2 cellular contexts compared by ENCODE assay signal in the genomic region with DNA sequence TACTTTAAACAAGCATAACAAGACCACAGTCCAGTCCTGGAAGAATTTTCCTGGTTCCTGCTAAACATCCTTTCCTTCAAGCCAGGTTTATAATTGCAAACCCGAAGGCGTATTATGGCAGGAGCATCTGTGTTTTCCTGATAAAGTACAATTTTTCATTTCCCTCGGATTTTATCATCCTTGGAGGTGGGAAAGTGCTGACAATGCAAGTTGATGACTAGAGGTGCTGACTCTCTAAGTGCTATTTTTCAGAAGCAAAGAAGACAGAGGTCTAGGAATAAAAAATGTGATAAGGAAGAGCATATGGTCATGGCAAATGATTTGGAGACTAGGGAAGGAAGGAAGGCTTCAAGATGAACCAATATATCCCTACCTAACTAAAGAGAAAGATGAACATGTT.
A peak's percentile ranks its signal among the peaks of the same experiment; 100 is the strongest.
TF ChIP-seq lines count a peak whose summit lies in the region.

No MANE protein-coding gene starts in this region.

TF ChIP-seq in HepG2, 621 proteins besides CTCF, POLR2A, EP300 and RAD21 (continued from another document):
- TF ChIP-seq MAFK (conservative IDR thresholded peaks at IDR 0.05 in 1 of 2, IDR thresholded peaks at IDR 0.05 in 1 of 2; ENCODE audit: low read length in 2 of 2), result peak; percentile 90 to 96
- TF ChIP-seq, protein P1, sequence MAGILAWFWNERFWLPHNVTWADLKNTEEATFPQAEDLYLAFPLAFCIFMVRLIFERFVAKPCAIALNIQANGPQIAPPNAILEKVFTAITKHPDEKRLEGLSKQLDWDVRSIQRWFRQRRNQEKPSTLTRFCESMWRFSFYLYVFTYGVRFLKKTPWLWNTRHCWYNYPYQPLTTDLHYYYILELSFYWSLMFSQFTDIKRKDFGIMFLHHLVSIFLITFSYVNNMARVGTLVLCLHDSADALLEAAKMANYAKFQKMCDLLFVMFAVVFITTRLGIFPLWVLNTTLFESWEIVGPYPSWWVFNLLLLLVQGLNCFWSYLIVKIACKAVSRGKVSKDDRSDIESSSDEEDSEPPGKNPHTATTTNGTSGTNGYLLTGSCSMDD (CRISPR knock-in tag; IDR thresholded peaks at IDR 0.05), result no peak

TF ChIP-seq in K562, 482 proteins besides CTCF, POLR2A, EP300 and RAD21 (continued from another document):
- TF ChIP-seq, protein P2, sequence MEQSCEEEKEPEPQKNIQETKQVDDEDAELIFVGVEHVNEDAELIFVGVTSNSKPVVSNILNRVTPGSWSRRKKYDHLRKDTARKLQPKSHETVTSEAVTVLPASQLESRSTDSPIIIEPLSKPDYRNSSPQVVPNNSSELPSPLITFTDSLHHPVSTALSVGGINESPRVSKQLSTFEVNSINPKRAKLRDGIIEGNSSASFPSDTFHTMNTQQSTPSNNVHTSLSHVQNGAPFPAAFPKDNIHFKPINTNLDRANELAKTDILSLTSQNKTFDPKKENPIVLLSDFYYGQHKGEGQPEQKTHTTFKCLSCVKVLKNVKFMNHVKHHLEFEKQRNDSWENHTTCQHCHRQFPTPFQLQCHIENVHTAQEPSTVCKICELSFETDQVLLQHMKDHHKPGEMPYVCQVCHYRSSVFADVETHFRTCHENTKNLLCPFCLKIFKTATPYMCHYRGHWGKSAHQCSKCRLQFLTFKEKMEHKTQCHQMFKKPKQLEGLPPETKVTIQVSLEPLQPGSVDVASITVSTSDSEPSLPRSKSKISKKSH (CRISPR knock-in tag; IDR thresholded peaks at IDR 0.05), result no peak
- TF ChIP-seq MAFK (IDR thresholded peaks at IDR 0.05; ENCODE audit: low read length), result peak; percentile 85
- no peak for TF ChIP-seq MYBL2 (IDR thresholded peaks at IDR 0.05; ENCODE audit: low read depth)
- TF ChIP-seq MYBL2 (CRISPR knock-in tag; IDR thresholded peaks at IDR 0.05; ENCODE audit: borderline replicate concordance), result no peak
- TF ChIP-seq MAFG (tag; conservative IDR thresholded peaks at IDR 0.05), result peak; percentile 69
- TF ChIP-seq MAFF (IDR thresholded peaks at IDR 0.05; ENCODE audit: low read length), result peak; percentile 78
- TF ChIP-seq, protein P3, sequence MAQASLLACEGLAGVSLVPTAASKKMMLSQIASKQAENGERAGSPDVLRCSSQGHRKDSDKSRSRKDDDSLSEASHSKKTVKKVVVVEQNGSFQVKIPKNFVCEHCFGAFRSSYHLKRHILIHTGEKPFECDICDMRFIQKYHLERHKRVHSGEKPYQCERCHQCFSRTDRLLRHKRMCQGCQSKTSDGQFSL (CRISPR knock-in tag; IDR thresholded peaks at IDR 0.05), result no peak
- TF ChIP-seq, protein P3 (tag; IDR thresholded peaks at IDR 0.05), result no peak
- TF ChIP-seq ZNF316 (IDR thresholded peaks at IDR 0.05), result peak; percentile 75
- TF ChIP-seq CHCHD3 (CRISPR knock-in tag; IDR thresholded peaks at IDR 0.05), result no peak
- no peak for TF ChIP-seq SMARCA5 (IDR thresholded peaks at IDR 0.05)
